ENCODE assay signal across 28 cellular contexts in genomic region chr17:80853076-80853475, GRCh38.
DNase-seq lines count a peak whose midpoint lies in the region; ATAC-seq, FAIRE-seq and TF ChIP-seq lines count a peak whose summit lies in the region.
"Had no signal": no experiment of that assay in that cellular context is flagged by ENCODE, and none has a peak within 500 bp of the region (broad histone marks: within the 10 kb centered on the region; RNA-seq: fewer than 3 reads in every experiment).

No MANE protein-coding gene starts in this region.

- H3K4me3 Mint-ChIP-seq in activated naive CD4-positive, alpha-beta T cell treated with anti-CD3 and anti-CD28 coated beads, Interleukin-2, amount 50 U/mL, for 24 hours = no peak overlapping the region
- no peak overlapping the region for H3K4me3 Mint-ChIP-seq in activated naive CD4-positive, alpha-beta T cell treated with anti-CD3 and anti-CD28 coated beads for 36 hours
- no peak overlapping the region for H3K4me3 Mint-ChIP-seq in T-helper 17 cell
- no peak overlapping the region for H3K4me3 Mint-ChIP-seq in naive thymus-derived CD4-positive, alpha-beta T cell
- H3K4me3 Mint-ChIP-seq: activated naive CD8-positive, alpha-beta T cell treated with anti-CD3 and anti-CD28 coated beads, Interleukin-2, amount 10 ng/mL, durations not matched to agents 7 days and 5 days; activated T-helper 1 cell treated with anti-CD3 and anti-CD28 coated beads, Interleukin-12 subunit alpha, Interleukin-12 subunit beta, Interleukin-2, Interleukin-4 antibody, amounts not matched to agents 30 ng/mL and 10 ng/mL and 1 ng/mL, durations not matched to agents 14 hours and 24 hours and 36 hours; dendritic cell treated with granulocyte-macrophage colony-stimulating factor and Interleukin-4, amounts not matched to agents 40 ng/mL and 50 ng/mL, for 4 days; neural progenitor cell had no signal

- intact Hi-C loops in activated naive CD4-positive, alpha-beta T cell treated with anti-CD3 and anti-CD28 coated beads for 36 hours (cut with micrococcal nuclease) = no loop called here
- intact Hi-C loops in kidney (cut with DNase I) = no loop called here
- intact Hi-C loops in naive thymus-derived CD4-positive, alpha-beta T cell (cut with micrococcal nuclease) = no loop called here

- H3K9me3 Mint-ChIP-seq in activated naive CD4-positive, alpha-beta T cell treated with anti-CD3 and anti-CD28 coated beads, Interleukin-2, amount 50 U/mL, for 24 hours = no peaks in the 10 kb centered on the region
- H3K9me3 Mint-ChIP-seq in activated naive CD4-positive, alpha-beta T cell treated with anti-CD3 and anti-CD28 coated beads for 36 hours = no peaks in the 10 kb centered on the region
- no peaks in the 10 kb centered on the region for H3K9me3 Mint-ChIP-seq in naive thymus-derived CD4-positive, alpha-beta T cell
- H3K9me3 Mint-ChIP-seq: activated naive CD8-positive, alpha-beta T cell treated with anti-CD3 and anti-CD28 coated beads, Interleukin-2, amount 10 ng/mL, durations not matched to agents 7 days and 5 days; activated T-helper 1 cell treated with anti-CD3 and anti-CD28 coated beads, Interleukin-12 subunit alpha, Interleukin-12 subunit beta, Interleukin-2, Interleukin-4 antibody, amounts not matched to agents 30 ng/mL and 10 ng/mL and 1 ng/mL, durations not matched to agents 14 hours and 24 hours and 36 hours; dendritic cell treated with granulocyte-macrophage colony-stimulating factor and Interleukin-4, amounts not matched to agents 40 ng/mL and 50 ng/mL, for 4 days; neural progenitor cell had no signal

- no peak overlapping the region for H3K27ac ChIP-seq in kidney (ENCODE audit: low read depth in 2 of 2, low read length in 2 of 2)
- no peak overlapping the region for H3K27ac ChIP-seq in naive thymus-derived CD4-positive, alpha-beta T cell (ENCODE audit: low read depth, low read length)
- H3K27ac ChIP-seq: esophagus muscularis mucosa, gastrocnemius medialis, neural progenitor cell, thoracic aorta had no signal

- H3K4me1 Mint-ChIP-seq in activated naive CD4-positive, alpha-beta T cell treated with anti-CD3 and anti-CD28 coated beads, Interleukin-2, amount 50 U/mL, for 24 hours = peaks cover 78% of the 10 kb centered on the region
- H3K4me1 Mint-ChIP-seq in activated naive CD4-positive, alpha-beta T cell treated with anti-CD3 and anti-CD28 coated beads for 36 hours (ENCODE audit: low read depth) = peaks cover 67% of the 10 kb centered on the region
- peaks cover 26% of the 10 kb centered on the region for H3K4me1 Mint-ChIP-seq in T-helper 17 cell
- H3K4me1 Mint-ChIP-seq in naive thymus-derived CD4-positive, alpha-beta T cell = peaks cover 26 to 73% (median 64%) of the 10 kb centered on the region in 7 donors

- ATAC-seq in T-helper 17 cell (no peak), HG03097 (IDR thresholded peaks at IDR 0.05; ENCODE audit: low FRiP score, unreplicated experiment) (no peak)
- ATAC-seq in naive thymus-derived CD4-positive, alpha-beta T cell = no peak
- ATAC-seq: gastrocnemius medialis; left cardiac atrium; sciatic nerve; stimulated activated naive CD8-positive, alpha-beta T cell treated with anti-CD3 and anti-CD28 coated beads, Interleukin-15, Interleukin-2, amounts not matched to agents 100 U/mL and 50 U/mL, for 24 hours had no signal

- FAIRE-seq in kidney (lab: Jason Lieb, UNC) (no peak), urothelium cell line (lab: Jason Lieb, UNC) (peak; percentile 23)
- FAIRE-seq: G401.6, HTR-8/SVneo, RCC 7860 had no signal

- no peaks in the 10 kb centered on the region for H3K4me1 ChIP-seq in kidney (ENCODE audit: control insufficient read depth in 1 of 2, insufficient read depth in 1 of 2, low read depth in 1 of 2, low read length in 2 of 2)
- peaks cover 16 to 41% of the 10 kb centered on the region in 2 donors for H3K4me1 ChIP-seq in naive thymus-derived CD4-positive, alpha-beta T cell (ENCODE audit: control insufficient read depth in 2 of 2, insufficient read depth in 2 of 2, low read length in 2 of 2)

- no peak overlapping the region for H3K9ac ChIP-seq in kidney (ENCODE audit: low read length in 2 of 2)
- H3K9ac ChIP-seq: neural progenitor cell had no signal

- POLR2A ChIA-PET in naive thymus-derived CD4-positive, alpha-beta T cell (lab: Charles Lee) = no interaction called here

- peak overlapping the region; percentile 35 for H3K27ac Mint-ChIP-seq in activated naive CD4-positive, alpha-beta T cell treated with anti-CD3 and anti-CD28 coated beads, Interleukin-2, amount 50 U/mL, for 24 hours
- H3K27ac Mint-ChIP-seq in activated naive CD4-positive, alpha-beta T cell treated with anti-CD3 and anti-CD28 coated beads for 36 hours = no peak overlapping the region
- peak overlapping the region; percentile 16 for H3K27ac Mint-ChIP-seq in T-helper 17 cell
- peak overlapping the region in 4 of 9 donors; percentile 21 to 70 (median 56) for H3K27ac Mint-ChIP-seq in naive thymus-derived CD4-positive, alpha-beta T cell
- H3K27ac Mint-ChIP-seq: dendritic cell treated with granulocyte-macrophage colony-stimulating factor and Interleukin-4, amounts not matched to agents 40 ng/mL and 50 ng/mL, for 4 days; neural progenitor cell had no signal

- H3K27me3 ChIP-seq in naive thymus-derived CD4-positive, alpha-beta T cell (ENCODE audit: control insufficient read depth in 2 of 2, insufficient read depth in 2 of 2, low read length in 2 of 2) = no peaks in the 10 kb centered on the region
- H3K27me3 ChIP-seq: esophagus muscularis mucosa, gastrocnemius medialis, neural progenitor cell had no signal

- H3K4me3 ChIP-seq in kidney (ENCODE audit: low read length in 2 of 2) = no peak overlapping the region
- H3K4me3 ChIP-seq in naive thymus-derived CD4-positive, alpha-beta T cell (ENCODE audit: low read length) = no peak overlapping the region
- H3K4me3 ChIP-seq: esophagus muscularis mucosa, gastrocnemius medialis, neural progenitor cell, thoracic aorta had no signal

- no peaks in the 10 kb centered on the region for H3K9me3 ChIP-seq in T-helper 17 cell (ENCODE audit: control insufficient read depth, low read length, poor library complexity, severe bottlenecking)
- no peaks in the 10 kb centered on the region for H3K9me3 ChIP-seq in kidney (ENCODE audit: control insufficient read depth in 1 of 2, low read length in 2 of 2)
- no peaks in the 10 kb centered on the region for H3K9me3 ChIP-seq in naive thymus-derived CD4-positive, alpha-beta T cell (ENCODE audit: control insufficient read depth in 2 of 3, low read length in 3 of 3)
- H3K9me3 ChIP-seq: Caco-2, esophagus muscularis mucosa, gastrocnemius medialis, thoracic aorta had no signal

- no peak for TF ChIP-seq CTCF in kidney (IDR thresholded peaks at IDR 0.05; ENCODE audit: borderline replicate concordance, extremely low read depth, insufficient read depth)

- H3K36me3 Mint-ChIP-seq in activated naive CD4-positive, alpha-beta T cell treated with anti-CD3 and anti-CD28 coated beads, Interleukin-2, amount 50 U/mL, for 24 hours = peaks cover 15% of the 10 kb centered on the region
- peaks cover 26% of the 10 kb centered on the region for H3K36me3 Mint-ChIP-seq in activated naive CD4-positive, alpha-beta T cell treated with anti-CD3 and anti-CD28 coated beads for 36 hours (ENCODE audit: low read depth)
- peaks cover under 1% of the 10 kb centered on the region for H3K36me3 Mint-ChIP-seq in T-helper 17 cell (ENCODE audit: low read depth)
- H3K36me3 Mint-ChIP-seq in naive thymus-derived CD4-positive, alpha-beta T cell = peaks cover 3 to 57% (median 23%) of the 10 kb centered on the region in 5 donors

- CTCF ChIA-PET in activated naive CD4-positive, alpha-beta T cell treated with anti-CD3 and anti-CD28 coated beads for 36 hours (lab: Charles Lee) = no interaction called here
- CTCF ChIA-PET in naive thymus-derived CD4-positive, alpha-beta T cell (lab: Charles Lee) = no interaction called here

- DNase-seq in activated naive CD4-positive, alpha-beta T cell treated with anti-CD3 and anti-CD28 coated beads for 36 hours = no peak
- DNase-seq in T-helper 17 cell (no peak), kidney (peak; percentile 34), urothelium cell line (ENCODE audit: low spot score) (no peak)
- no peak for DNase-seq in naive thymus-derived CD4-positive, alpha-beta T cell
- DNase-seq: activated naive CD8-positive, alpha-beta T cell treated with anti-CD3 and anti-CD28 coated beads, Interleukin-2, amount 10 ng/mL, durations not matched to agents 7 days and 5 days; C1 segment of cervical spinal cord; Caco-2; caudate nucleus; KBM-7; left cardiac atrium; mammary epithelial cell; NCI-H1105; NCI-H2029; NCI-H524 treated with DMSO at 0.1 percent for 48 hours; stimulated activated naive CD8-positive, alpha-beta T cell treated with anti-CD3 and anti-CD28 coated beads, Interleukin-15, Interleukin-2, amounts not matched to agents 100 U/mL and 50 U/mL, for 24 hours had no signal

- H3K27me3 Mint-ChIP-seq in activated naive CD4-positive, alpha-beta T cell treated with anti-CD3 and anti-CD28 coated beads, Interleukin-2, amount 50 U/mL, for 24 hours = no peaks in the 10 kb centered on the region
- H3K27me3 Mint-ChIP-seq in activated naive CD4-positive, alpha-beta T cell treated with anti-CD3 and anti-CD28 coated beads for 36 hours (ENCODE audit: low read depth) = no peaks in the 10 kb centered on the region
- H3K27me3 Mint-ChIP-seq in T-helper 17 cell = no peaks in the 10 kb centered on the region
- H3K27me3 Mint-ChIP-seq in naive thymus-derived CD4-positive, alpha-beta T cell = no peaks in the 10 kb centered on the region
- H3K27me3 Mint-ChIP-seq: activated naive CD8-positive, alpha-beta T cell treated with anti-CD3 and anti-CD28 coated beads, Interleukin-2, amount 10 ng/mL, durations not matched to agents 7 days and 5 days; dendritic cell treated with granulocyte-macrophage colony-stimulating factor and Interleukin-4, amounts not matched to agents 40 ng/mL and 50 ng/mL, for 4 days had no signal

- peaks cover 0 to 2% of the 10 kb centered on the region in 2 donors for H3K36me3 ChIP-seq in kidney (ENCODE audit: control insufficient read depth in 1 of 2, insufficient read depth in 2 of 2, low read length in 2 of 2)
- peaks cover 0 to 30% (median 0%) of the 10 kb centered on the region in 3 experiments for H3K36me3 ChIP-seq in naive thymus-derived CD4-positive, alpha-beta T cell (ENCODE audit: control insufficient read depth in 2 of 3, insufficient read depth in 3 of 3, low read length in 3 of 3)
- H3K36me3 ChIP-seq: neural progenitor cell, thoracic aorta had no signal
